Comparison of ENCODE assay signal across 23 cellular contexts in genomic region chr7:35315517-35315916, GRCh38.
DNase-seq lines count a peak whose midpoint lies in the region; ATAC-seq and TF ChIP-seq lines count a peak whose summit lies in the region.
"Had no signal": no experiment of that assay in that cellular context is flagged by ENCODE, and none has a peak within 500 bp of the region (broad histone marks: within the 10 kb centered on the region; RNA-seq: fewer than 3 reads in every experiment).

No MANE protein-coding gene starts in this region.

- H2AK9ac ChIP-seq in IMR-90 (replicated peaks; ENCODE audit: low read depth, low read length, poor library complexity) = peak overlapping the region; percentile 37

- TF ChIP-seq RAD21 in IMR-90 (IDR thresholded peaks at IDR 0.05; ENCODE audit: low read length) = no peak

- no peak for TF ChIP-seq EP300 in esophagus muscularis mucosa (IDR thresholded peaks at IDR 0.05)

- H3K4me2 ChIP-seq in IMR-90 (ENCODE audit: low read depth, low read length) = no peak overlapping the region
- H3K4me2 ChIP-seq: BLaER1 had no signal

- H3K9me1 ChIP-seq in IMR-90 (ENCODE audit: insufficient read depth, low read length) = no peaks in the 10 kb centered on the region

- no peak overlapping the region for H2BK5ac ChIP-seq in IMR-90 (ENCODE audit: low read depth, low read length, poor library complexity, severe bottlenecking)

- peaks cover 7% of the 10 kb centered on the region for H3K27me3 Mint-ChIP-seq in activated T-helper 17 cell treated with anti-CD3 and anti-CD28 coated beads, Interleukin-2, amount 50 U/mL, for 72 hours

- no peaks in the 10 kb centered on the region for H3K36me3 Mint-ChIP-seq in activated T-helper 17 cell treated with anti-CD3 and anti-CD28 coated beads, Interleukin-2, amount 50 U/mL, for 72 hours (ENCODE audit: low read depth)
- no peaks in the 10 kb centered on the region for H3K36me3 Mint-ChIP-seq in stimulated activated effector memory CD8-positive, alpha-beta T cell treated with anti-CD3 and anti-CD28 coated beads, Interleukin-12 subunit alpha, Interleukin-12 subunit beta, amount 100 ng/mL, for 72 hours
- H3K36me3 Mint-ChIP-seq: CD14-positive monocyte; CD4-positive, alpha-beta memory T cell; CD4-positive, CD25-positive, alpha-beta regulatory T cell; CD8-positive, alpha-beta memory T cell had no signal

- no peaks in the 10 kb centered on the region for H3K4me1 ChIP-seq in IMR-90 (ENCODE audit: control insufficient read depth, insufficient read depth, low read length)
- no peaks in the 10 kb centered on the region for H3K4me1 ChIP-seq in esophagus muscularis mucosa
- H3K4me1 ChIP-seq: BLaER1 had no signal

- H3K4me3 Mint-ChIP-seq in activated T-helper 17 cell treated with anti-CD3 and anti-CD28 coated beads, Interleukin-2, amount 50 U/mL, for 72 hours = no peak overlapping the region
- H3K4me3 Mint-ChIP-seq in stimulated activated effector memory CD8-positive, alpha-beta T cell treated with anti-CD3 and anti-CD28 coated beads, Interleukin-12 subunit alpha, Interleukin-12 subunit beta, amount 100 ng/mL, for 72 hours = no peak overlapping the region
- H3K4me3 Mint-ChIP-seq: CD14-positive monocyte; CD4-positive, alpha-beta memory T cell; CD4-positive, CD25-positive, alpha-beta regulatory T cell; CD8-positive, alpha-beta memory T cell had no signal

- H2BK120ac ChIP-seq in IMR-90 (ENCODE audit: low read depth, low read length) = no peak overlapping the region

- no peak overlapping the region for H4K8ac ChIP-seq in IMR-90 (ENCODE audit: low read depth in 2 of 2, low read length in 2 of 2)

- POLR2A ChIA-PET in IMR-90 (lab: Charles Lee; ENCODE audit: unreplicated experiment) = no interaction called here

- H3K56ac ChIP-seq in IMR-90 (ENCODE audit: extremely low read depth, insufficient read depth, low read length) = no peak overlapping the region

- H3K9ac ChIP-seq in IMR-90 (ENCODE audit: low read depth, low read length) = no peak overlapping the region
- H3K9ac ChIP-seq: BLaER1 had no signal

- H3K27me3 ChIP-seq in IMR-90 (ENCODE audit: control insufficient read depth, insufficient read depth, low read length) = no peaks in the 10 kb centered on the region
- no peaks in the 10 kb centered on the region for H3K27me3 ChIP-seq in esophagus muscularis mucosa
- H3K27me3 ChIP-seq: BE2C, BLaER1 had no signal

- no peak overlapping the region for H3K14ac ChIP-seq in IMR-90 (replicated peaks; ENCODE audit: low read depth, low read length)

- no peak for ATAC-seq in IMR-90 (ENCODE audit: low read depth)
- ATAC-seq in activated T-helper 17 cell treated with anti-CD3 and anti-CD28 coated beads, Interleukin-2, amount 50 U/mL, for 72 hours (replicated peaks) = peak; percentile 28
- ATAC-seq in stimulated activated effector memory CD8-positive, alpha-beta T cell treated with anti-CD3 and anti-CD28 coated beads, Interleukin-12 subunit alpha, Interleukin-12 subunit beta, amount 100 ng/mL, for 72 hours = peak; percentile 52
- ATAC-seq: GM12878 had no signal

- no peak overlapping the region for H2BK20ac ChIP-seq in IMR-90 (ENCODE audit: low read depth, low read length)

- no peaks in the 10 kb centered on the region for H4K20me1 ChIP-seq in IMR-90 (ENCODE audit: insufficient read depth, low read length)
- H4K20me1 ChIP-seq: BLaER1 had no signal

- H3K27ac Mint-ChIP-seq in activated T-helper 17 cell treated with anti-CD3 and anti-CD28 coated beads, Interleukin-2, amount 50 U/mL, for 72 hours = no peak overlapping the region
- no peak overlapping the region for H3K27ac Mint-ChIP-seq in stimulated activated effector memory CD8-positive, alpha-beta T cell treated with anti-CD3 and anti-CD28 coated beads, Interleukin-12 subunit alpha, Interleukin-12 subunit beta, amount 100 ng/mL, for 72 hours
- H3K27ac Mint-ChIP-seq: CD14-positive monocyte; CD4-positive, alpha-beta memory T cell; CD4-positive, CD25-positive, alpha-beta regulatory T cell; CD8-positive, alpha-beta memory T cell had no signal

- no TSS peak for BruUV-seq in IMR-90 (replicated peaks; lab: Mats Ljungman, UMichigan)

- H3K9me3 Mint-ChIP-seq in activated T-helper 17 cell treated with anti-CD3 and anti-CD28 coated beads, Interleukin-2, amount 50 U/mL, for 72 hours = no peaks in the 10 kb centered on the region
- no peaks in the 10 kb centered on the region for H3K9me3 Mint-ChIP-seq in stimulated activated effector memory CD8-positive, alpha-beta T cell treated with anti-CD3 and anti-CD28 coated beads, Interleukin-12 subunit alpha, Interleukin-12 subunit beta, amount 100 ng/mL, for 72 hours
- H3K9me3 Mint-ChIP-seq: CD4-positive, CD25-positive, alpha-beta regulatory T cell; CD8-positive, alpha-beta memory T cell had no signal

- H2AK5ac ChIP-seq in IMR-90 (ENCODE audit: low read depth, low read length) = no peak overlapping the region

- no peak overlapping the region for H4K91ac ChIP-seq in IMR-90 (ENCODE audit: insufficient read depth, low read depth, low read length)

- TF ChIP-seq POLR2A in IMR-90 (IDR thresholded peaks at IDR 0.05; ENCODE audit: low read depth, low read length) (no peak), esophagus muscularis mucosa (IDR thresholded peaks at IDR 0.05; ENCODE audit: low read depth) (no peak)

- no peak overlapping the region for H3K4ac ChIP-seq in IMR-90 (ENCODE audit: low read depth, low read length)

- dilution Hi-C loops in IMR-90 (cut with HindIII; ENCODE audit: low sequenced_read_pairs, unreplicated experiment) = no loop called here

- no peak overlapping the region for H3K4me3 ChIP-seq in IMR-90 (ENCODE audit: insufficient read depth, low read depth, low read length)
- no peak overlapping the region for H3K4me3 ChIP-seq in esophagus muscularis mucosa
- H3K4me3 ChIP-seq: BLaER1, GM12878 had no signal

- no peak overlapping the region for H4K5ac ChIP-seq in IMR-90 (ENCODE audit: low read depth, low read length)

- CTCF ChIA-PET in IMR-90 (lab: Yijun Ruan, JAX) = no interaction called here

- in situ Hi-C loops in IMR-90 (cut with MboI; ENCODE audit: low sequenced_read_pairs) = no loop called here

- TF ChIP-seq CTCF in IMR-90 (conservative IDR thresholded peaks at IDR 0.05; ENCODE audit: low read depth, low read length) (no peak), esophagus muscularis mucosa (IDR thresholded peaks at IDR 0.05) (no peak)

- no peaks in the 10 kb centered on the region for H3K4me1 Mint-ChIP-seq in activated T-helper 17 cell treated with anti-CD3 and anti-CD28 coated beads, Interleukin-2, amount 50 U/mL, for 72 hours
- no peaks in the 10 kb centered on the region for H3K4me1 Mint-ChIP-seq in stimulated activated effector memory CD8-positive, alpha-beta T cell treated with anti-CD3 and anti-CD28 coated beads, Interleukin-12 subunit alpha, Interleukin-12 subunit beta, amount 100 ng/mL, for 72 hours
- H3K4me1 Mint-ChIP-seq: CD14-positive monocyte; CD4-positive, alpha-beta memory T cell; CD4-positive, CD25-positive, alpha-beta regulatory T cell; CD8-positive, alpha-beta memory T cell had no signal

- H3K36me3 ChIP-seq in IMR-90 (ENCODE audit: control insufficient read depth, insufficient read depth, low read length) (no peaks in the 10 kb centered on the region), esophagus muscularis mucosa (no peaks in the 10 kb centered on the region)
- H3K36me3 ChIP-seq: BE2C, BLaER1 had no signal

- H3K23ac ChIP-seq in IMR-90 (ENCODE audit: low read depth, low read length) = no peak overlapping the region

- intact Hi-C loops in IMR-90 (cut with micrococcal nuclease) (no loop called here), esophagus muscularis mucosa (cut with DNase I) (no loop called here)

- H2AFZ ChIP-seq in IMR-90 (replicated peaks; ENCODE audit: low read length, poor library complexity) = no peak overlapping the region

- H3K27ac ChIP-seq in IMR-90 (ENCODE audit: insufficient read depth, low read length) = no peak overlapping the region
- H3K27ac ChIP-seq in esophagus muscularis mucosa (replicated peaks in 1 of 4) = no peak overlapping the region
- H3K27ac ChIP-seq: BLaER1 had no signal

- H2BK15ac ChIP-seq in IMR-90 (ENCODE audit: low read depth, low read length) = no peak overlapping the region

- no peaks in the 10 kb centered on the region for H3K9me3 ChIP-seq in IMR-90 (ENCODE audit: control insufficient read depth, insufficient read depth, low read length)
- no peaks in the 10 kb centered on the region for H3K9me3 ChIP-seq in esophagus muscularis mucosa
- H3K9me3 ChIP-seq: BLaER1 had no signal

- no peak for DNase-seq in IMR-90
- DNase-seq in stimulated activated effector memory CD8-positive, alpha-beta T cell treated with anti-CD3 and anti-CD28 coated beads, Interleukin-12 subunit alpha, Interleukin-12 subunit beta, amount 100 ng/mL, for 72 hours (ENCODE audit: low spot score in 2 of 2) = no peak
- no peak for DNase-seq in esophagus muscularis mucosa (ENCODE audit: extremely low spot score)
- DNase-seq in cerebellum (ENCODE audit: low spot score) = no peak
- DNase-seq: 8988T; ACHN; BE2C; C1 segment of cervical spinal cord; CD4-positive, alpha-beta memory T cell; CD4-positive, CD25-positive, alpha-beta regulatory T cell; CD8-positive, alpha-beta memory T cell; COR-L47; DMS 273 treated with DMSO at 0.1 percent for 48 hours; DMS153; DMS53; DMS79; DND-41; EL; GDM1 had no signal

- H3K18ac ChIP-seq in IMR-90 (ENCODE audit: low read depth, low read length) = no peak overlapping the region

- no peaks in the 10 kb centered on the region for H3K79me1 ChIP-seq in IMR-90 (ENCODE audit: low read depth in 1 of 2, low read length in 2 of 2)

- WGBS in IMR-90 (ENCODE audit: extremely low coverage in 2 of 2, insufficient read length in 1 of 2), 2 experiments = 42% methylated on average over 2 of the region's 2 CpGs; no CpG with 5 or more reads in 1 of the 2 experiments
- WGBS in esophagus muscularis mucosa = 92% methylated on average over 2 of the region's 2 CpGs

TF ChIP-seq in IMR-90, 13 proteins besides CTCF, POLR2A, EP300 and RAD21:
- TF ChIP-seq MAZ (IDR thresholded peaks at IDR 0.05; ENCODE audit: borderline replicate concordance, low read depth, low read length) (no peak), FOS (IDR thresholded peaks at IDR 0.05; ENCODE audit: low read depth, low read length) (no peak)
